22 cellular contexts compared by ENCODE assay signal in the genomic region with DNA sequence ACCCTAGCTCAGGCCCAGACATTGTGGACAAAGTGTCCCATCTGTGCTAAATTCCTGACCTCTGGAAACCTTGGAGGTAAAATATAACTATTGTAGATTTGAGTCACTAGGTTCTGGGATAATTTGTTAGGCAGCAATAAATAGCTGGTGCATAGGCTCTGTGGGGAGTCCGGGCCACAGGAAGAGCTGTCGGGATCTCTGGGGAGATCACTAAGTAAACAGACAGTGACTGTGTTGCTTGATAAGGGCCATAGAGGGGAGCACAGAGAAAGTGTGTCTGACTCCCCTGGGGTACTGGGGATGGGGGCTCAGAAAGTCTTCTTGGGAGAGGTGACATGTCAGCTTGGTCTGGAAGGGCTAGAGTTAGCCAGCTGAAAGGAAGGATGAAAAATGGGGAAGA.
"Had no signal": no experiment of that assay in that cellular context is flagged by ENCODE, and none has a peak within 500 bp of the region (broad histone marks: within the 10 kb centered on the region; RNA-seq: fewer than 3 reads in every experiment).

No MANE protein-coding gene starts in this region.

- FAIRE-seq: HTR-8/SVneo had no signal

- H3K4me3 ChIP-seq: MG63, SJSA1, SK-N-MC had no signal

- H3K36me3 ChIP-seq: MG63, SJSA1 had no signal

- DNase-seq: Karpas-422, KG1, MG63, NCI-H1092, NCI-H1105 treated with DMSO at 0.1 percent for 48 hours, NCI-H1417 treated with DMSO at 0.1 percent for 48 hours, NCI-H146, NCI-H1694 treated with DMSO at 0.1 percent for 48 hours, NCI-H1930, NCI-H2081, NCI-H2107, NCI-H2227 treated with DMSO at 0.1 percent for 48 hours, NCI-H524 treated with DMSO at 0.1 percent for 48 hours, NCI-H69, NCI-H774, Right ventricle myocardium superior, RPMI8226, SIG-M5 had no signal

- H3K27ac ChIP-seq: HL-60, SJSA1, SK-N-MC had no signal

- H3K9me3 ChIP-seq: MG63, SJSA1 had no signal

- H3K27me3 ChIP-seq: MG63, SJSA1 had no signal
